Comparison of ENCODE assay signal across 19 cellular contexts in genomic region chr20:22722840-22723239, GRCh38.
"Had no signal": no experiment of that assay in that cellular context is flagged by ENCODE, and none has a peak within 500 bp of the region (broad histone marks: within the 10 kb centered on the region; RNA-seq: fewer than 3 reads in every experiment).

No MANE protein-coding gene starts in this region.

- DNase-seq: effector memory CD4-positive, alpha-beta T cell; immature natural killer cell; left lung; naive thymus-derived CD4-positive, alpha-beta T cell; nucleus accumbens; pancreas; retina; sigmoid colon; small intestine; stimulated activated CD4-positive, alpha-beta T cell treated with anti-CD3 and anti-CD28 coated beads, Interleukin-12 subunit alpha, Interleukin-12 subunit beta, amount 100 ng/mL, for 4 hours; stimulated activated naive CD8-positive, alpha-beta T cell treated with anti-CD3 and anti-CD28 coated beads, Interleukin-15, Interleukin-2, amounts not matched to agents 100 U/mL and 50 U/mL, for 24 hours; tibial artery had no signal

- H3K27me3 ChIP-seq: left lung, sigmoid colon, tibial artery, upper lobe of left lung, vagina had no signal

- H3K4me1 ChIP-seq: pancreas, prostate gland, sigmoid colon, vagina had no signal

- ATAC-seq: esophagus mucosa; naive thymus-derived CD4-positive, alpha-beta T cell; pancreas; stimulated activated naive CD8-positive, alpha-beta T cell treated with anti-CD3 and anti-CD28 coated beads, Interleukin-15, Interleukin-2, amounts not matched to agents 100 U/mL and 50 U/mL, for 24 hours had no signal

- H3K9me3 ChIP-seq: left lung, pancreas, prostate gland, sigmoid colon, tibial artery, upper lobe of left lung, vagina had no signal

- H3K36me3 ChIP-seq: left lung, pancreas, prostate gland, sigmoid colon, tibial artery, upper lobe of left lung, vagina had no signal

- FAIRE-seq: endometrium, frontal cortex, keratinocyte, pancreas, small intestine had no signal

- H3K4me3 ChIP-seq: left lung, pancreas, prostate gland, sigmoid colon, tibial artery, upper lobe of left lung, vagina had no signal

- H3K27ac ChIP-seq: pancreas, prostate gland, sigmoid colon, tibial artery, vagina had no signal
